In genomic region chr19:472005-472858, GRCh38 we compare ENCODE assay signal across 18 cellular contexts.
"Had no signal": no experiment of that assay in that cellular context is flagged by ENCODE, and none has a peak within 500 bp of the region (broad histone marks: within the 10 kb centered on the region; RNA-seq: fewer than 3 reads in every experiment).

No MANE protein-coding gene starts in this region.

- H3K4me3 ChIP-seq: cardiac muscle cell, colonic mucosa, heart left ventricle, sigmoid colon, testis, upper lobe of right lung had no signal

- DNase-seq: activated CD8-positive, alpha-beta memory T cell treated with anti-CD3 and anti-CD28 coated beads, Interleukin-2, amount 50 U/mL, for 4 hours; activated CD8-positive, alpha-beta T cell treated with anti-CD3 and anti-CD28 coated beads for 36 hours; activated naive CD4-positive, alpha-beta T cell treated with Interleukin-2 at 50 U/mL for 16 hours; activated naive CD8-positive, alpha-beta T cell treated with anti-CD3 and anti-CD28 coated beads, Interleukin-2, amount 50 U/mL, for 24 hours; colonic mucosa; foreskin melanocyte; islet precursor cell; natural killer cell; occipital lobe; sigmoid colon; stimulated activated CD4-positive, alpha-beta T cell treated with anti-CD3 and anti-CD28 coated beads, Interleukin-4, amount 100 ng/mL, for 24 hours; stimulated activated naive CD8-positive, alpha-beta T cell treated with anti-CD3 and anti-CD28 coated beads, Interleukin-15, amount 100 ng/mL, for 72 hours; testis; upper lobe of right lung had no signal

- H3K36me3 ChIP-seq: cardiac muscle cell, colonic mucosa, heart left ventricle, sigmoid colon, upper lobe of right lung had no signal

- ATAC-seq: activated CD8-positive, alpha-beta T cell treated with anti-CD3 and anti-CD28 coated beads for 36 hours; activated naive CD8-positive, alpha-beta T cell treated with anti-CD3 and anti-CD28 coated beads, Interleukin-2, amount 50 U/mL, for 24 hours; heart left ventricle; left lobe of liver; natural killer cell; stimulated activated naive CD8-positive, alpha-beta T cell treated with anti-CD3 and anti-CD28 coated beads, Interleukin-15, amount 100 ng/mL, for 72 hours; upper lobe of right lung had no signal

- H3K4me1 ChIP-seq: colonic mucosa, sigmoid colon, testis, upper lobe of right lung had no signal

- H3K9me3 ChIP-seq: colonic mucosa, heart left ventricle, sigmoid colon, testis, upper lobe of right lung had no signal

- H3K27me3 ChIP-seq: cardiac muscle cell, colonic mucosa, heart left ventricle, sigmoid colon, testis, upper lobe of right lung had no signal

- H3K27ac ChIP-seq: cardiac muscle cell, colonic mucosa, heart left ventricle, sigmoid colon, testis, upper lobe of right lung, VCaP had no signal
